In the genomic region with DNA sequence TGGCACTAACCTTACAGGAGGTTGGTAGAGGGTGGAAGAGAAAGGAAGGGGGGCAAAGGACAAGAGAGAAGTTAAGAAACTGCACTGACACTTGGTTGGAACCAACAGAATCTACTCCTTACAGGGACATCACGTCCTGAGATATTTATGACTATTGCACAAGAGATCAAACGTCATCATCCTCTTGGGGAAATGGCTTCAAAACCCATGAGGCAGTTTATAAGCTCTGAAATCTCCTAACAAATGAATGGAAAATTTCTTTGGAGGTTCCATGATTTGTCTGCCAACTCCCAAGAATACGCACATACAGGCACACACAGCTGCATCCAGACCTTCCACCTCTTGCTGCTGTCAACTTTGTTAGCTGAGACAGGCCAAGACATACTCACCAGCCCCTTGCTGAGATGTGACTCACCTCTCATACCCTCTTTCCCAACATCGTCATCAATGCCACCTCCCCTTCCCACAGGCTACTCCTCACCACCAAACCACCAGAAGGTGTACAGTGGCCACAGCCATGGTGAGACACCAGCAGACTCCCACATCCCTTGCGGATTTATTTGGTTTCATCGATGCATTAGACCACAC, we compare ENCODE assay signal across 10 cellular contexts.
DNase-seq lines count a peak whose midpoint lies in the region; ATAC-seq and TF ChIP-seq lines count a peak whose summit lies in the region.
"Had no signal": no experiment of that assay in that cellular context is flagged by ENCODE, and none has a peak within 500 bp of the region (broad histone marks: within the 10 kb centered on the region; RNA-seq: fewer than 3 reads in every experiment).

No MANE protein-coding gene starts in this region.

- no peak for TF ChIP-seq POLR2A in stomach (IDR thresholded peaks at IDR 0.05)

- TF ChIP-seq CTCF in fibroblast of the aortic adventitia (IDR thresholded peaks at IDR 0.05; ENCODE audit: insufficient read depth, low read length) (no peak), stomach (IDR thresholded peaks at IDR 0.05) (no peak)

- H3K9me3 ChIP-seq in stomach, result no peaks in the 10 kb centered on the region

- no peak for DNase-seq in activated T-cell treated with anti-CD3 and anti-CD28 coated beads, Interleukin-2, amount 50 U/mL, for 4 hours
- DNase-seq in activated T-cell treated with anti-CD3 and anti-CD28 coated beads for 4 hours, result no peak
- peak; percentile 89 for DNase-seq in SK-MEL-5 (ENCODE audit: low read depth, low spot score)
- DNase-seq in fibroblast of the aortic adventitia (ENCODE audit: low read depth), result peak; percentile 54
- DNase-seq in stomach, result no peak
- no peak for DNase-seq in T-helper 1 cell
- DNase-seq in T-helper 2 cell treated with Interferon-gamma antibody and Interleukin-4, amounts not matched to agents 5 μg/mL and 100 μg/mL, for 36 hours (ENCODE audit: low spot score), result no peak
- DNase-seq: activated effector memory CD4-positive, alpha-beta T cell treated with anti-CD3 and anti-CD28 coated beads, Interleukin-2, amount 50 U/mL, for 16 hours had no signal

- H3K4me3 ChIP-seq in fibroblast of the aortic adventitia (ENCODE audit: low read depth, low read length), result no peak overlapping the region
- no peak overlapping the region for H3K4me3 ChIP-seq in stomach

- peak overlapping the region in 4 of 5 donors; percentile 30 to 59 (median 48) for H3K27ac ChIP-seq in stomach

- no peak overlapping the region for H3K27ac Mint-ChIP-seq in T-helper 2 cell treated with Interferon-gamma antibody and Interleukin-4, amounts not matched to agents 5 μg/mL and 100 μg/mL, for 36 hours
- H3K27ac Mint-ChIP-seq: CD4-positive, CD25-positive, alpha-beta regulatory T cell had no signal

- 55 to 76% (median 66%) methylated on average over 6 of the region's 6 CpGs for WGBS in stomach, 5 donors

- peak; percentile 84 for TF ChIP-seq EP300 in stomach (IDR thresholded peaks at IDR 0.05)

- no peaks in the 10 kb centered on the region for H3K9me3 Mint-ChIP-seq in activated T-cell treated with anti-CD3 and anti-CD28 coated beads, Interleukin-2, amount 50 U/mL, for 4 hours
- H3K9me3 Mint-ChIP-seq in T-helper 2 cell treated with Interferon-gamma antibody and Interleukin-4, amounts not matched to agents 5 μg/mL and 100 μg/mL, for 36 hours, result no peaks in the 10 kb centered on the region

- peak; percentile 70 to 84 for ATAC-seq in activated T-cell treated with anti-CD3 and anti-CD28 coated beads, Interleukin-2, amount 50 U/mL, for 4 hours
- ATAC-seq in GM19455 (IDR thresholded peaks at IDR 0.05; ENCODE audit: unreplicated experiment), result no peak

- in situ Hi-C loops in SK-MEL-5 (cut with HindIII; ENCODE audit: low pct_unique_long_range_greater_than_20kb, low sequenced_read_pairs), result no loop called here

- no peak overlapping the region for H3K4me3 Mint-ChIP-seq in activated T-cell treated with anti-CD3 and anti-CD28 coated beads, Interleukin-2, amount 50 U/mL, for 4 hours
- no peak overlapping the region for H3K4me3 Mint-ChIP-seq in T-helper 2 cell treated with Interferon-gamma antibody and Interleukin-4, amounts not matched to agents 5 μg/mL and 100 μg/mL, for 36 hours
- H3K4me3 Mint-ChIP-seq: CD4-positive, CD25-positive, alpha-beta regulatory T cell had no signal

- H3K27me3 Mint-ChIP-seq in activated T-cell treated with anti-CD3 and anti-CD28 coated beads, Interleukin-2, amount 50 U/mL, for 4 hours (ENCODE audit: low read depth), result peaks cover 24% of the 10 kb centered on the region
- peaks cover 11% of the 10 kb centered on the region for H3K27me3 Mint-ChIP-seq in T-helper 2 cell treated with Interferon-gamma antibody and Interleukin-4, amounts not matched to agents 5 μg/mL and 100 μg/mL, for 36 hours (ENCODE audit: low read depth)

- intact Hi-C loops in stomach (cut with DNase I; ENCODE audit: low total_unique reads), result no loop called here

- no peaks in the 10 kb centered on the region for H3K4me1 Mint-ChIP-seq in activated T-cell treated with anti-CD3 and anti-CD28 coated beads, Interleukin-2, amount 50 U/mL, for 4 hours (ENCODE audit: low read depth)
- no peaks in the 10 kb centered on the region for H3K4me1 Mint-ChIP-seq in T-helper 2 cell treated with Interferon-gamma antibody and Interleukin-4, amounts not matched to agents 5 μg/mL and 100 μg/mL, for 36 hours (ENCODE audit: low read depth)
- H3K4me1 Mint-ChIP-seq: CD4-positive, CD25-positive, alpha-beta regulatory T cell had no signal

- H3K27me3 ChIP-seq in stomach, result peaks cover 0 to 6% (median 0%) of the 10 kb centered on the region in 3 donors

- peaks cover 0 to 8% (median 5%) of the 10 kb centered on the region in 4 donors for H3K4me1 ChIP-seq in stomach

- no peaks in the 10 kb centered on the region for H3K36me3 Mint-ChIP-seq in activated T-cell treated with anti-CD3 and anti-CD28 coated beads, Interleukin-2, amount 50 U/mL, for 4 hours (ENCODE audit: insufficient read depth)
- H3K36me3 Mint-ChIP-seq in T-helper 2 cell treated with Interferon-gamma antibody and Interleukin-4, amounts not matched to agents 5 μg/mL and 100 μg/mL, for 36 hours (ENCODE audit: low read depth), result no peaks in the 10 kb centered on the region
- H3K36me3 Mint-ChIP-seq: CD4-positive, CD25-positive, alpha-beta regulatory T cell had no signal

- no peaks in the 10 kb centered on the region for H3K36me3 ChIP-seq in stomach

Comparison
In these comparisons a context has a peak if more than half of its experiments do, and no peak if none do; other contexts are left out.
1. DNase-seq: peak in SK-MEL-5 (single experiment) and fibroblast of the aortic adventitia (single experiment); none in activated T-cell treated with anti-CD3 and anti-CD28 coated beads, Interleukin-2, amount 50 U/mL, for 4 hours (single experiment), activated T-cell treated with anti-CD3 and anti-CD28 coated beads for 4 hours (single experiment), stomach (single experiment), T-helper 1 cell (0 of 5) and T-helper 2 cell treated with Interferon-gamma antibody and Interleukin-4, amounts not matched to agents 5 μg/mL and 100 μg/mL, for 36 hours (single experiment).